Comparison of ENCODE assay signal across 25 cellular contexts in the genomic region with DNA sequence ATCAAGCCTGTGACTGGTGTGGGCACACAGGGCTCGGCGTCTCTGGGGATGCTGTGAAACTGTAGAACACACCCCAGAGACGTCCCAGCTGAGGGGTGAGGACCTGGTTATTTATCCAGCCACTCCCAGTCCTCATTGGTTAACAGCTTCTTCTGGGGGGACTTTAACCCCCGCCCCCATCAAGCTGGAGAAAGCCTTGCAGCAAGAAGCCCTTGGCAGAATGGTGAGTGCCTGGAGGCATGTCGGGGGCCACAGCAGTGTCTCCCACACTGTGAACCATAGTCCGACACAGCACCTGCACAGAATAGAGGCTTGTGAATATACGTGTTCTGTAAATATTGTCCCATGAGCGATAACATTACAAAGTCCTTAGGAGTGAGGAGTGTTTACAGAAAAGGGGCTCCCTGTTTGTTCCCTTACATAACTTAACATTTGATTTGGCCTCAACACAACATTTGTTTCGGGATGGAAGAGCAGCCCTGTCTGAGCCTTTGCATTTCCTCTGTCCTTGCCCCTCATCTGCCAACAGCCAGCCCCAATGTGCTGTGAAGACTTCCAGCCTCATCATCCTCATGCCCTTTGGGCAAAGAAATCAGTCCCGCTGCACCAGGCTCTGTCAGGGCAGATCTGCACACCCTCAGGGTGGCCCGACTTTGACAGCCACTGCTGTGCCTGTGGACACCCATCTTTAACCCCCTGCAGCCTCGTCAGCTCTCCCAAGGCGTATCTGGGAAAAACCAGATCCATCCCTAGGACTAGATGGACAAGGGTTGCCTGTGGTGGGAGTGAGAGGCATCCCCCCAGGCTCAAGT. TPM values are rescaled to one million over a fixed set of nuclear protein-coding genes. Genes with fewer than 3 reads are reported as not detected.
DNase-seq lines count a peak whose midpoint lies in the region; ATAC-seq and TF ChIP-seq lines count a peak whose summit lies in the region.
"Had no signal": no experiment of that assay in that cellular context is flagged by ENCODE, and none has a peak within 500 bp of the region (broad histone marks: within the 10 kb centered on the region; RNA-seq: fewer than 3 reads in every experiment).

No MANE protein-coding gene starts in this region.

- H3K27me3 Mint-ChIP-seq in activated CD4-positive, alpha-beta T cell treated with anti-CD3 and anti-CD28 coated beads, Interleukin-2, amount 10 ng/mL, durations not matched to agents 24 days and 14 days, result peaks cover 52% of the 10 kb centered on the region

- no peaks in the 10 kb centered on the region for H3K9me3 Mint-ChIP-seq in activated CD4-positive, alpha-beta T cell treated with anti-CD3 and anti-CD28 coated beads, Interleukin-2, amount 10 ng/mL, durations not matched to agents 24 days and 14 days
- H3K9me3 Mint-ChIP-seq: activated naive CD4-positive, alpha-beta T cell treated with anti-CD3 and anti-CD28 coated beads, Interleukin-2, amount 50 U/mL, for 72 hours; activated T-cell treated with anti-CD3 and anti-CD28 coated beads, Interleukin-2, amount 50 U/mL, for 72 hours; central memory CD8-positive, alpha-beta T cell; T-cell had no signal

- no peak for TF ChIP-seq CTCF in C4-2B (conservative IDR thresholded peaks at IDR 0.05)
- no peak for TF ChIP-seq CTCF in body of pancreas (IDR thresholded peaks at IDR 0.05)
- no peak for TF ChIP-seq CTCF in mucosa of descending colon (IDR thresholded peaks at IDR 0.05)

- peaks cover 16% of the 10 kb centered on the region for H3K4me1 Mint-ChIP-seq in activated CD4-positive, alpha-beta T cell treated with anti-CD3 and anti-CD28 coated beads, Interleukin-2, amount 10 ng/mL, durations not matched to agents 24 days and 14 days

- no peaks in the 10 kb centered on the region for H3K27me3 ChIP-seq in body of pancreas
- H3K27me3 ChIP-seq: ascending aorta, dorsolateral prefrontal cortex, MG63 had no signal

- H3K4me3 Mint-ChIP-seq in activated CD4-positive, alpha-beta T cell treated with anti-CD3 and anti-CD28 coated beads, Interleukin-2, amount 10 ng/mL, durations not matched to agents 24 days and 14 days, result no peak overlapping the region

- H3K36me3 Mint-ChIP-seq in activated CD4-positive, alpha-beta T cell treated with anti-CD3 and anti-CD28 coated beads, Interleukin-2, amount 10 ng/mL, durations not matched to agents 24 days and 14 days (ENCODE audit: low read depth), result peaks cover 6% of the 10 kb centered on the region
- H3K36me3 Mint-ChIP-seq: T-cell had no signal

- intact Hi-C loops in body of pancreas (cut with DNase I), result no loop called here
- intact Hi-C loops in mucosa of descending colon (cut with DNase I, micrococcal nuclease), result loop anchor here (5.0 to 10.0 kb wide), 2 partner anchors 203 to 211 kb away; no protein-coding TSS in a partner anchor
- intact Hi-C loops in activated CD4-positive, alpha-beta T cell treated with anti-CD3 and anti-CD28 coated beads, Interleukin-2, amount 10 ng/mL, durations not matched to agents 24 days and 14 days (cut with micrococcal nuclease), result loop anchor here (5.0 to 10.0 kb wide), 6 partner anchors 117 to 1108 kb away; a partner anchor contains a TSS

- H3K4me1 ChIP-seq in body of pancreas (peaks cover 54% of the 10 kb centered on the region), mucosa of descending colon (ENCODE audit: low read depth) (peaks cover 19% of the 10 kb centered on the region)

- WGBS in body of pancreas, 2 donors, result 40 to 50% methylated on average over 11 to 13 of the region's 13 CpGs

- ATAC-seq in body of pancreas (no peak), mucosa of descending colon (no peak), GM21619 (IDR thresholded peaks at IDR 0.05; ENCODE audit: unreplicated experiment) (no peak)
- ATAC-seq: activated naive CD4-positive, alpha-beta T cell treated with anti-CD3 and anti-CD28 coated beads, Interleukin-2, amount 50 U/mL, for 72 hours; activated T-cell treated with anti-CD3 and anti-CD28 coated beads, Interleukin-2, amount 50 U/mL, for 72 hours; K562; lower lobe of right lung; T-cell had no signal

- H3K27ac ChIP-seq in C4-2B (peak overlapping the region; percentile 10; the same call in 1 of the 2 replicates), body of pancreas (peak overlapping the region; percentile 89 to 98 (median 96))
- H3K27ac ChIP-seq: ascending aorta, dorsolateral prefrontal cortex, lower lobe of right lung, SJCRH30, skin epidermis had no signal

- H3K36me3 ChIP-seq in body of pancreas (replicated peaks in 1 of 2; ENCODE audit: insufficient read depth in 1 of 2, low read depth in 2 of 2) (no peaks in the 10 kb centered on the region), mucosa of descending colon (ENCODE audit: low read depth) (no peaks in the 10 kb centered on the region)
- H3K36me3 ChIP-seq: ascending aorta had no signal

- no peaks in the 10 kb centered on the region for H3K9me3 ChIP-seq in body of pancreas
- H3K9me3 ChIP-seq in mucosa of descending colon, result no peaks in the 10 kb centered on the region
- H3K9me3 ChIP-seq: ascending aorta, lower lobe of right lung, MG63, SJCRH30 had no signal

- no peak overlapping the region for H3K27ac Mint-ChIP-seq in activated CD4-positive, alpha-beta T cell treated with anti-CD3 and anti-CD28 coated beads, Interleukin-2, amount 10 ng/mL, durations not matched to agents 24 days and 14 days
- H3K27ac Mint-ChIP-seq: activated naive CD4-positive, alpha-beta T cell treated with anti-CD3 and anti-CD28 coated beads, Interleukin-2, amount 50 U/mL, for 72 hours; activated T-cell treated with anti-CD3 and anti-CD28 coated beads, Interleukin-2, amount 50 U/mL, for 72 hours; T-cell had no signal

- peak; percentile 66 for DNase-seq in DMS53 treated with DMSO at 0.1 percent for 48 hours (lab: John Stamatoyannopoulos, UW; ENCODE audit: unreplicated experiment)
- peak in 3 of 4 donors; percentile 56 to 68 (median 57) for DNase-seq in body of pancreas
- peak; percentile 48 to 58 (median 55) for DNase-seq in mucosa of descending colon
- DNase-seq in activated CD4-positive, alpha-beta T cell treated with anti-CD3 and anti-CD28 coated beads, Interleukin-2, amount 10 ng/mL, durations not matched to agents 24 days and 14 days, result no peak
- no peak for DNase-seq in DMS79 (lab: John Stamatoyannopoulos, UW)
- DNase-seq in medulla oblongata (ENCODE audit: extremely low spot score), result no peak
- DNase-seq: activated T-cell treated with anti-CD3 and anti-CD28 coated beads, Interleukin-2, amount 50 U/mL, for 72 hours; dorsolateral prefrontal cortex; lower lobe of right lung; MG63; NCI-H524 treated with DMSO at 0.1 percent for 48 hours; occipital lobe; SJCRH30; stimulated activated CD4-positive, alpha-beta T cell treated with anti-CD3 and anti-CD28 coated beads, Interleukin-2, amount 100 ng/mL, for 24 hours; substantia nigra; T-cell had no signal

- H3K4me3 ChIP-seq in body of pancreas (no peak overlapping the region), mucosa of descending colon (no peak overlapping the region)
- H3K4me3 ChIP-seq: ascending aorta, dorsolateral prefrontal cortex, K562, lower lobe of right lung, MG63, SJCRH30, skin epidermis had no signal

- TF ChIP-seq POLR2A in body of pancreas (IDR thresholded peaks at IDR 0.05), result peak in 2 of 3 donors; percentile 22 to 40

RNA-seq across cellular contexts. Expression of a gene that starts 2.2 kb away (rescaled TPM):
- total RNA-seq in body of pancreas (100 to 1,000 TPM; 313 to 511 TPM), mucosa of descending colon (100 to 1,000 TPM; 210 to 402 (median 377) TPM)
- 47.5 and 49.9 TPM in 2 replicates for total RNA-seq in activated CD4-positive, alpha-beta T cell treated with anti-CD3 and anti-CD28 coated beads, Interleukin-2, amount 10 ng/mL, durations not matched to agents 24 days and 14 days

RNA-seq across cellular contexts. Expression of a gene that starts 15.5 kb away (rescaled TPM):
- total RNA-seq in body of pancreas (1 to 10 TPM in 1 of 2 donors, not detected in 1; 4.0 TPM), mucosa of descending colon (not detected)
- not detected in 2 replicates for total RNA-seq in activated CD4-positive, alpha-beta T cell treated with anti-CD3 and anti-CD28 coated beads, Interleukin-2, amount 10 ng/mL, durations not matched to agents 24 days and 14 days
- total RNA-seq: activated naive CD4-positive, alpha-beta T cell treated with anti-CD3 and anti-CD28 coated beads, Interleukin-2, amount 50 U/mL, for 72 hours; activated T-cell treated with anti-CD3 and anti-CD28 coated beads, Interleukin-2, amount 50 U/mL, for 72 hours; ascending aorta; dorsolateral prefrontal cortex; endothelial cell of umbilical vein; K562; lower lobe of right lung; occipital lobe; SJCRH30; T-cell; ureter had no signal

Comparison
In these comparisons a context has a peak if more than half of its experiments do, and no peak if none do; other contexts are left out.
1. DNase-seq: peak in DMS53 treated with DMSO at 0.1 percent for 48 hours (single experiment), body of pancreas (3 of 4) and mucosa of descending colon (3 of 3); none in activated CD4-positive, alpha-beta T cell treated with anti-CD3 and anti-CD28 coated beads, Interleukin-2, amount 10 ng/mL, durations not matched to agents 24 days and 14 days (single experiment), DMS79 (single experiment) and medulla oblongata (single experiment).